ENCODE assay signal across 11 cellular contexts in the genomic region with DNA sequence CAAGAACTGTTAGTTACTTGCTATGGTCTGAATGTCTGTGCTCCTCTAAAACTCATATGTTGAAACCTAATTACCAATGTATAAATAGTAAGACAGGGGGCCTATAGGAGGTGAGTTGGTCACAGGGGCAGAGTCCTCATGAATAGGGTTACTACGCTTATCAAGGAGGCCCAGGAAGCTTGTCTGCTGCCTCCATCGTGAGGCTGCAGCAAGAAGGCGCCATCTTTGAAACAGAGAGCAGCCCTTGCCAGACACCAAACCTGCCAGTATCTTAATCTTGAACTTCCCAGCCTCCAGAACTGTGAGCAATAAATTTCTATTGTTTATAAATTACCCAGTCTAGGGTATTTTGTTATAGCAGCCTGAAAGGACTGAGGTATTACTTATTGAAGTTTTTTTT.
DNase-seq lines count a peak whose midpoint lies in the region; ATAC-seq, FAIRE-seq and TF ChIP-seq lines count a peak whose summit lies in the region.
"Had no signal": no experiment of that assay in that cellular context is flagged by ENCODE, and none has a peak within 500 bp of the region (broad histone marks: within the 10 kb centered on the region; RNA-seq: fewer than 3 reads in every experiment).

No MANE protein-coding gene starts in this region.

- no peak for TF ChIP-seq POLR2A in K562 (conservative IDR thresholded peaks at IDR 0.05)

- TF ChIP-seq EP300 in K562 (IDR thresholded peaks at IDR 0.05; ENCODE audit: low read length): no peak

- H3K27ac ChIP-seq in OCI-LY1 (ENCODE audit: low read depth, low read length, poor library complexity, severe bottlenecking): peak overlapping the region; percentile 84
- no peak overlapping the region for H3K27ac ChIP-seq in K562 (ENCODE audit: extremely low read depth, low read depth, low read length)
- H3K27ac ChIP-seq in PC-9: no peak overlapping the region
- H3K27ac ChIP-seq: C4-2B had no signal

- no peak overlapping the region for H3K9ac ChIP-seq in OCI-LY1 (ENCODE audit: low read length)
- no peak overlapping the region for H3K9ac ChIP-seq in K562 (ENCODE audit: insufficient read depth in 1 of 2, low read depth in 2 of 2, low read length in 2 of 2)

- TF ChIP-seq RAD21 in K562 (CRISPR knock-in tag; conservative IDR thresholded peaks at IDR 0.05 in 1 of 2, IDR thresholded peaks at IDR 0.05 in 1 of 2): no peak

- H3K36me3 ChIP-seq in OCI-LY1 (ENCODE audit: insufficient read depth, low read length): no peaks in the 10 kb centered on the region; the same call in 1 of the 2 replicates
- no peaks in the 10 kb centered on the region for H3K36me3 ChIP-seq in K562 (ENCODE audit: control insufficient read depth, insufficient read depth, low read length)
- no peaks in the 10 kb centered on the region for H3K36me3 ChIP-seq in PC-9 (ENCODE audit: low read depth)
- H3K36me3 ChIP-seq: BE2C had no signal

- H3K9me2 ChIP-seq in OCI-LY1 (ENCODE audit: low read depth, low read length): no peaks in the 10 kb centered on the region
- no peaks in the 10 kb centered on the region for H3K9me2 ChIP-seq in PC-9 (ENCODE audit: insufficient read depth)

- TF ChIP-seq CTCF in OCI-LY1 (IDR thresholded peaks at IDR 0.05; ENCODE audit: low read length): no peak
- TF ChIP-seq CTCF in K562 (IDR thresholded peaks at IDR 0.05 in 2 of 3, conservative IDR thresholded peaks at IDR 0.05 in 1 of 3; ENCODE audit: insufficient read depth in 2 of 3, low read depth in 1 of 3, low read length in 3 of 3): no peak
- TF ChIP-seq CTCF in PC-9 (conservative IDR thresholded peaks at IDR 0.05): no peak

- H3K79me2 ChIP-seq in OCI-LY1 (ENCODE audit: insufficient read depth, low read length): no peaks in the 10 kb centered on the region
- H3K79me2 ChIP-seq in K562 (ENCODE audit: control insufficient read depth, insufficient read depth, low read length): no peaks in the 10 kb centered on the region
- no peaks in the 10 kb centered on the region for H3K79me2 ChIP-seq in PC-9 (ENCODE audit: low read depth)

- BruUV-seq in K562 (replicated peaks; lab: Mats Ljungman, UMichigan) (no TSS peak), PC-9 (replicated peaks; lab: Mats Ljungman, UMichigan) (no TSS peak)

- WGBS in K562 (ENCODE audit: insufficient coverage, low coverage, missing lambda C conversion rate): 25% methylated on average over 3 of the region's 3 CpGs

- POLR2A ChIA-PET in K562 (lab: Yijun Ruan, JAX) (interaction anchor here (0.6 to 4.8 kb wide), 5 partner anchors 12 to 135 kb away, joined by 3 to 18 read pairs (median 4); no protein-coding TSS in a partner anchor), PC-9 (lab: Charles Lee; ENCODE audit: unreplicated experiment) (no interaction called here)

- no peaks in the 10 kb centered on the region for H3F3A ChIP-seq in OCI-LY1 (ENCODE audit: insufficient read depth, low read length)
- no peaks in the 10 kb centered on the region for H3F3A ChIP-seq in PC-9 (ENCODE audit: insufficient read depth, low read depth)

- H2AFZ ChIP-seq in OCI-LY1 (ENCODE audit: low read length) (no peak overlapping the region), K562 (ENCODE audit: low read depth, low read length) (peak overlapping the region; percentile 56), PC-9 (no peak overlapping the region)

- H3K4me3 ChIP-seq in OCI-LY1 (ENCODE audit: low read depth, low read length, poor library complexity, severe bottlenecking): no peak overlapping the region
- no peak overlapping the region for H3K4me3 ChIP-seq in K562
- no peak overlapping the region for H3K4me3 ChIP-seq in PC-9
- H3K4me3 ChIP-seq: A549 had no signal

- in situ Hi-C loops in K562 (cut with MboI): no loop called here

- H3K9me3 ChIP-seq in OCI-LY1 (ENCODE audit: low read length): no peaks in the 10 kb centered on the region
- H3K9me3 ChIP-seq in K562 (replicated peaks; ENCODE audit: control insufficient read depth, insufficient read depth, low read depth, low read length): peaks cover 3% of the 10 kb centered on the region; the same call in 1 of the 2 replicates
- no peaks in the 10 kb centered on the region for H3K9me3 ChIP-seq in PC-9 (ENCODE audit: insufficient read depth, low read depth)
- H3K9me3 ChIP-seq: A549, BE2C had no signal

- no peak for FAIRE-seq in K562 (lab: Jason Lieb, UNC)
- FAIRE-seq: A549 had no signal

- H3K4me1 ChIP-seq in OCI-LY1 (ENCODE audit: insufficient read depth, low read length, severe bottlenecking) (peaks cover 47% of the 10 kb centered on the region), K562 (replicated peaks in 1 of 2; ENCODE audit: control insufficient read depth in 2 of 2, insufficient read depth in 2 of 2, low read length in 2 of 2) (peaks cover 19 to 28% of the 10 kb centered on the region in 2 experiments; a peak in 3 of 5 replicates), PC-9 (replicated peaks; ENCODE audit: insufficient read depth) (no peaks in the 10 kb centered on the region)
- H3K4me1 ChIP-seq: A549 had no signal

- CTCF ChIA-PET in K562 (lab: Yijun Ruan, JAX; ENCODE audit: low intra/inter-chr PET ratio): no interaction called here
- CTCF ChIA-PET in PC-9 (lab: Charles Lee): no interaction called here

- DNase-seq in NCI-H2171 treated with DMSO at 0.1 percent for 48 hours (lab: John Stamatoyannopoulos, UW) (peak; percentile 45), NCI-H2171 (lab: John Stamatoyannopoulos, UW) (no peak), K562 (ENCODE audit: extremely low read depth in 1 of 4, low spot score in 3 of 4) (peak in 1 of 4 experiments; percentile 59), PC-9 (no peak)
- DNase-seq: BE2C; CD4-positive, alpha-beta memory T cell; IMR-90 had no signal

- peak; percentile 13; the same call in 1 of the 3 replicates for ATAC-seq in K562
- ATAC-seq in HG03442 (IDR thresholded peaks at IDR 0.05; ENCODE audit: unreplicated experiment): no peak
- ATAC-seq: A549 had no signal

- no peak overlapping the region for H3K4me2 ChIP-seq in OCI-LY1 (ENCODE audit: low read length)
- no peak overlapping the region for H3K4me2 ChIP-seq in K562 (ENCODE audit: insufficient read depth, low read length)
- H3K4me2 ChIP-seq in PC-9: no peak overlapping the region

- H3K27me3 ChIP-seq in OCI-LY1 (ENCODE audit: insufficient read depth, low read length) (no peaks in the 10 kb centered on the region), K562 (ENCODE audit: control insufficient read depth in 2 of 2, insufficient read depth in 2 of 2, low read length in 2 of 2) (no peaks in the 10 kb centered on the region), PC-9 (ENCODE audit: insufficient read depth, low read depth) (no peaks in the 10 kb centered on the region)
- H3K27me3 ChIP-seq: BE2C had no signal

- intact Hi-C loops in K562 (cut with micrococcal nuclease) (no loop called here), PC-9 (cut with micrococcal nuclease; ENCODE audit: unreplicated experiment) (no loop called here)

- no peaks in the 10 kb centered on the region for H4K20me1 ChIP-seq in OCI-LY1 (ENCODE audit: insufficient read depth, low read length)
- no peaks in the 10 kb centered on the region for H4K20me1 ChIP-seq in K562 (replicated peaks; ENCODE audit: control insufficient read depth, insufficient read depth, low read length)
- no peaks in the 10 kb centered on the region for H4K20me1 ChIP-seq in PC-9 (ENCODE audit: insufficient read depth)

- no peaks in the 10 kb centered on the region for H3K9me1 ChIP-seq in K562 (ENCODE audit: control insufficient read depth, insufficient read depth, low read length)

TF ChIP-seq in K562, 482 proteins besides CTCF, POLR2A, EP300 and RAD21 (continues in another document):
- TF ChIP-seq, protein P1, sequence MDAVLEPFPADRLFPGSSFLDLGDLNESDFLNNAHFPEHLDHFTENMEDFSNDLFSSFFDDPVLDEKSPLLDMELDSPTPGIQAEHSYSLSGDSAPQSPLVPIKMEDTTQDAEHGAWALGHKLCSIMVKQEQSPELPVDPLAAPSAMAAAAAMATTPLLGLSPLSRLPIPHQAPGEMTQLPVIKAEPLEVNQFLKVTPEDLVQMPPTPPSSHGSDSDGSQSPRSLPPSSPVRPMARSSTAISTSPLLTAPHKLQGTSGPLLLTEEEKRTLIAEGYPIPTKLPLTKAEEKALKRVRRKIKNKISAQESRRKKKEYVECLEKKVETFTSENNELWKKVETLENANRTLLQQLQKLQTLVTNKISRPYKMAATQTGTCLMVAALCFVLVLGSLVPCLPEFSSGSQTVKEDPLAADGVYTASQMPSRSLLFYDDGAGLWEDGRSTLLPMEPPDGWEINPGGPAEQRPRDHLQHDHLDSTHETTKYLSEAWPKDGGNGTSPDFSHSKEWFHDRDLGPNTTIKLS (IDR thresholded peaks at IDR 0.05; ENCODE audit: borderline replicate concordance, low read depth): no peak
- TF ChIP-seq, protein P2, sequence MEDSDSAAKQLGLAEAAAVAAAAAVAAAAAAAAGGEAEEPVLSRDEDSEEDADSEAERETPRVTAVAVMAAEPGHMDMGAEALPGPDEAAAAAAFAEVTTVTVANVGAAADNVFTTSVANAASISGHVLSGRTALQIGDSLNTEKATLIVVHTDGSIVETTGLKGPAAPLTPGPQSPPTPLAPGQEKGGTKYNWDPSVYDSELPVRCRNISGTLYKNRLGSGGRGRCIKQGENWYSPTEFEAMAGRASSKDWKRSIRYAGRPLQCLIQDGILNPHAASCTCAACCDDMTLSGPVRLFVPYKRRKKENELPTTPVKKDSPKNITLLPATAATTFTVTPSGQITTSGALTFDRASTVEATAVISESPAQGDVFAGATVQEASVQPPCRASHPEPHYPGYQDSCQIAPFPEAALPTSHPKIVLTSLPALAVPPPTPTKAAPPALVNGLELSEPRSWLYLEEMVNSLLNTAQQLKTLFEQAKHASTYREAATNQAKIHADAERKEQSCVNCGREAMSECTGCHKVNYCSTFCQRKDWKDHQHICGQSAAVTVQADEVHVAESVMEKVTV (CRISPR knock-in tag; IDR thresholded peaks at IDR 0.05): no peak
- TF ChIP-seq CBFA2T3 (IDR thresholded peaks at IDR 0.05) (peak; percentile 61), TAL1 (IDR thresholded peaks at IDR 0.05) (peak; percentile 19; the same call in 1 of the 2 replicates), KLF16 (IDR thresholded peaks at IDR 0.05) (0 out of 2 replicates have a peak, but pooled peaks have one; percentile 7), CBFA2T2 (conservative IDR thresholded peaks at IDR 0.05) (peak; percentile 33; the same call in 1 of the 2 replicates), YY1 (IDR thresholded peaks at IDR 0.05; ENCODE audit: borderline replicate concordance in 1 of 3, control insufficient read depth in 1 of 3, extremely low read depth in 1 of 3, insufficient read depth in 3 of 3, insufficient read length in 1 of 3, insufficient replicate concordance in 2 of 3, low read depth in 1 of 3, low read length in 2 of 3) (peak; percentile 29 to 88 (median 72))
